ENCODE assay signal across 9 cellular contexts in genomic region chr9:137156567-137157375, GRCh38. TPM values are rescaled to one million over a fixed set of nuclear protein-coding genes. Genes with fewer than 3 reads are reported as not detected.
A peak's percentile ranks its signal among the peaks of the same experiment; 100 is the strongest.
DNase-seq lines count a peak whose midpoint lies in the region; ATAC-seq and TF ChIP-seq lines count a peak whose summit lies in the region.
"Had no signal": no experiment of that assay in that cellular context is flagged by ENCODE, and none has a peak within 500 bp of the region (broad histone marks: within the 10 kb centered on the region; RNA-seq: fewer than 3 reads in every experiment).

No MANE protein-coding gene starts in this region.

- peak overlapping the region in 2 of 3 donors; percentile 3 to 46 for H3K4me3 ChIP-seq in breast epithelium
- H3K4me3 ChIP-seq in smooth muscle cell, result peak overlapping the region; percentile 5
- H3K4me3 ChIP-seq in prostate gland, result no peak overlapping the region

- ATAC-seq in GM21515 (IDR thresholded peaks at IDR 0.05; ENCODE audit: unreplicated experiment), result no peak

- BruUV-seq in MCF 10A (replicated peaks; lab: Mats Ljungman, UMichigan), result no TSS peak

- WGBS in smooth muscle cell (ENCODE audit: low lambda C conversion rate), result 34% methylated on average over 44 of the region's 65 CpGs
- 3% methylated on average over 37 of the region's 65 CpGs for WGBS in prostate gland

- H3K4me1 Mint-ChIP-seq in MCF 10A (ENCODE audit: insufficient read depth, unreplicated experiment), result no peaks in the 10 kb centered on the region

- no peak overlapping the region for H3K27ac ChIP-seq in breast epithelium
- no peak overlapping the region for H3K27ac ChIP-seq in smooth muscle cell (ENCODE audit: low read depth)
- H3K27ac ChIP-seq in prostate gland, result no peak overlapping the region
- H3K27ac ChIP-seq: epithelial cell of prostate had no signal

- H3K4me1 ChIP-seq in breast epithelium, result no peaks in the 10 kb centered on the region
- H3K4me1 ChIP-seq in smooth muscle cell (ENCODE audit: low read depth), result no peaks in the 10 kb centered on the region
- H3K4me1 ChIP-seq in prostate gland (replicated peaks), result no peaks in the 10 kb centered on the region

- CTCF ChIA-PET in MCF 10A (lab: Yijun Ruan, JAX), result no interaction called here

- H3K27me3 ChIP-seq in breast epithelium (peaks cover 3 to 72% of the 10 kb centered on the region in 2 donors), smooth muscle cell (ENCODE audit: low read depth) (peaks cover 64% of the 10 kb centered on the region), prostate gland (replicated peaks; ENCODE audit: insufficient read depth) (peaks cover 4% of the 10 kb centered on the region)

- H3K4me2 ChIP-seq in smooth muscle cell, result peak overlapping the region; percentile 75

- no peaks in the 10 kb centered on the region for H3K9me3 ChIP-seq in breast epithelium
- no peaks in the 10 kb centered on the region for H3K9me3 ChIP-seq in smooth muscle cell (replicated peaks; ENCODE audit: low read depth)
- no peaks in the 10 kb centered on the region for H3K9me3 ChIP-seq in prostate gland

- no peak for DNase-seq in breast epithelium (ENCODE audit: low spot score in 2 of 2)
- DNase-seq in MCF 10A (ENCODE audit: unreplicated experiment), result no peak
- peak; percentile 63 for DNase-seq in activated CD4-positive, alpha-beta T cell treated with anti-CD3 and anti-CD28 coated beads, Interleukin-2, amount 50 U/mL, for 48 hours
- DNase-seq in erythroblast (lab: John Stamatoyannopoulos, UW), result peak; percentile 84 to 93
- no peak for DNase-seq in smooth muscle cell (lab: John Stamatoyannopoulos, UW; ENCODE audit: unreplicated experiment)
- no peak for DNase-seq in prostate gland (ENCODE audit: low spot score)
- no peak for DNase-seq in cerebellum (ENCODE audit: low spot score)

- TF ChIP-seq POLR2A in breast epithelium (IDR thresholded peaks at IDR 0.05) (no peak), erythroblast (IDR thresholded peaks at IDR 0.05; ENCODE audit: low read length) (no peak), prostate gland (IDR thresholded peaks at IDR 0.05) (no peak)

- H2AFZ ChIP-seq in smooth muscle cell (ENCODE audit: low read depth), result no peak overlapping the region

- H3K4me3 Mint-ChIP-seq in MCF 10A (ENCODE audit: unreplicated experiment), result no peak overlapping the region

- intact Hi-C loops in breast epithelium (cut with DNase I; ENCODE audit: low total_unique reads), result no loop called here
- intact Hi-C loops in MCF 10A (cut with micrococcal nuclease), result no loop called here
- intact Hi-C loops in prostate gland (cut with DNase I), result no loop called here

- no peaks in the 10 kb centered on the region for H3F3A ChIP-seq in smooth muscle cell (ENCODE audit: low read depth)

- no peak overlapping the region for H3K9ac ChIP-seq in smooth muscle cell (ENCODE audit: low read depth)

- POLR2A ChIA-PET in MCF 10A (lab: Yijun Ruan, JAX), result interaction anchor here (1.1 kb wide), 1 partner anchor 27 kb away, joined by 3 read pairs; no protein-coding TSS in a partner anchor

- no peaks in the 10 kb centered on the region for H3K9me3 Mint-ChIP-seq in MCF 10A (ENCODE audit: unreplicated experiment)

- peaks cover 24% of the 10 kb centered on the region for H3K27me3 Mint-ChIP-seq in MCF 10A (ENCODE audit: insufficient read depth, unreplicated experiment)

- TF ChIP-seq CTCF in breast epithelium (IDR thresholded peaks at IDR 0.05), result no peak
- no peak for TF ChIP-seq CTCF in MCF 10A (IDR thresholded peaks at IDR 0.05; ENCODE audit: unreplicated experiment)
- no peak for TF ChIP-seq CTCF in smooth muscle cell (IDR thresholded peaks at IDR 0.05; ENCODE audit: borderline replicate concordance, insufficient read depth, poor library complexity, severe bottlenecking)
- TF ChIP-seq CTCF in prostate gland (IDR thresholded peaks at IDR 0.05), result no peak

- no peaks in the 10 kb centered on the region for H3K36me3 Mint-ChIP-seq in MCF 10A (ENCODE audit: insufficient read depth, unreplicated experiment)

- H3K36me3 ChIP-seq in breast epithelium (no peaks in the 10 kb centered on the region), smooth muscle cell (ENCODE audit: low read depth) (no peaks in the 10 kb centered on the region), prostate gland (no peaks in the 10 kb centered on the region)

- H4K20me1 ChIP-seq in smooth muscle cell (ENCODE audit: low read depth), result no peaks in the 10 kb centered on the region

- H3K27ac Mint-ChIP-seq in MCF 10A (ENCODE audit: low read depth, unreplicated experiment), result no peak overlapping the region

- no peaks in the 10 kb centered on the region for H3K79me2 ChIP-seq in smooth muscle cell (ENCODE audit: low read depth)

RNA-seq across cellular contexts. Expression of gene LRRC26, which starts 13.1 kb away (rescaled TPM):
- total RNA-seq in breast epithelium (1 to 10 TPM in 2 of 3 donors, not detected in 1; 7.8 to 9.2 TPM), MCF 10A (2022) (not detected in 2 replicates), smooth muscle cell (not detected in 2 replicates), prostate gland (100 to 1,000 TPM; 183 to 582 TPM), cerebellum (0.91 TPM)
- not detected in 2 replicates for polyA plus RNA-seq in smooth muscle cell

RNA-seq across cellular contexts. Expression of gene TMEM210, which starts 15.1 kb away (rescaled TPM):
- total RNA-seq in breast epithelium (not detected), MCF 10A (2022) (not detected in 2 replicates), smooth muscle cell (not detected in 2 replicates), prostate gland (1 to 10 TPM in 1 of 2 donors, not detected in 1; 3.1 TPM), cerebellum (not detected)
- polyA plus RNA-seq in smooth muscle cell, result not detected in 2 replicates

RNA-seq across cellular contexts. Expression of gene GRIN1, which starts 17.8 kb away (rescaled TPM):
- total RNA-seq in breast epithelium (1 to 10 TPM in 2 of 3 donors, not detected in 1; 1.3 to 1.9 TPM), MCF 10A (2022) (0.61 and 1.4 TPM in 2 replicates), smooth muscle cell (not detected in 2 replicates), prostate gland (1 to 10 TPM in 1 of 2 donors, under 1 TPM in 1; 0.59 to 1.8 TPM), cerebellum (23.6 TPM)
- 0.44 TPM in 1 of 2 replicates, not detected in the other for polyA plus RNA-seq in smooth muscle cell

RNA-seq across cellular contexts. Expression of gene ANAPC2, which starts 31.6 kb away (rescaled TPM):
- total RNA-seq in breast epithelium (10 to 100 TPM; 32.0 to 35.7 (median 32.9) TPM), MCF 10A (2022) (42.1 and 43.6 TPM in 2 replicates), smooth muscle cell (12.6 and 16.3 TPM in 2 replicates), prostate gland (10 to 100 TPM; 32.5 to 64.5 TPM), cerebellum (22.0 TPM)
- polyA plus RNA-seq in smooth muscle cell, result 6.6 and 17.6 TPM in 2 replicates

RNA-seq across cellular contexts. Expression of gene SSNA1, which starts 31.7 kb away (rescaled TPM):
- 10 to 100 TPM; 75.0 to 92.8 (median 82.7) TPM for total RNA-seq in breast epithelium
- total RNA-seq in MCF 10A (2022), result 81.4 and 82.6 TPM in 2 replicates
- total RNA-seq in smooth muscle cell, result 32.7 and 69.5 TPM in 2 replicates
- 84.9 and 94.1 TPM in 2 replicates for polyA plus RNA-seq in smooth muscle cell
- 100 to 1,000 TPM; 114 to 124 TPM for total RNA-seq in prostate gland
- 16.4 TPM for total RNA-seq in cerebellum

Comparison
In these comparisons a context has a peak if more than half of its experiments do, and no peak if none do; other contexts are left out.
1. DNase-seq: peak in activated CD4-positive, alpha-beta T cell treated with anti-CD3 and anti-CD28 coated beads, Interleukin-2, amount 50 U/mL, for 48 hours (2 of 2) and erythroblast (2 of 2); none in breast epithelium (0 of 2), MCF 10A (single experiment), smooth muscle cell (single experiment), prostate gland (single experiment) and cerebellum (single experiment).
2. H3K4me3 ChIP-seq: peak in breast epithelium (2 of 3) and smooth muscle cell (single experiment); none in prostate gland (0 of 2).
3. RNA of gene LRRC26, which starts 13.1 kb away (total RNA-seq): 183 to 582 TPM in prostate gland; 7.8 to 9.2 TPM in breast epithelium, 0.91 TPM in cerebellum (single experiment), not detected in MCF 10A and not detected in smooth muscle cell; every median in the first group is over 10 times any median in the second.